In the genomic region with DNA sequence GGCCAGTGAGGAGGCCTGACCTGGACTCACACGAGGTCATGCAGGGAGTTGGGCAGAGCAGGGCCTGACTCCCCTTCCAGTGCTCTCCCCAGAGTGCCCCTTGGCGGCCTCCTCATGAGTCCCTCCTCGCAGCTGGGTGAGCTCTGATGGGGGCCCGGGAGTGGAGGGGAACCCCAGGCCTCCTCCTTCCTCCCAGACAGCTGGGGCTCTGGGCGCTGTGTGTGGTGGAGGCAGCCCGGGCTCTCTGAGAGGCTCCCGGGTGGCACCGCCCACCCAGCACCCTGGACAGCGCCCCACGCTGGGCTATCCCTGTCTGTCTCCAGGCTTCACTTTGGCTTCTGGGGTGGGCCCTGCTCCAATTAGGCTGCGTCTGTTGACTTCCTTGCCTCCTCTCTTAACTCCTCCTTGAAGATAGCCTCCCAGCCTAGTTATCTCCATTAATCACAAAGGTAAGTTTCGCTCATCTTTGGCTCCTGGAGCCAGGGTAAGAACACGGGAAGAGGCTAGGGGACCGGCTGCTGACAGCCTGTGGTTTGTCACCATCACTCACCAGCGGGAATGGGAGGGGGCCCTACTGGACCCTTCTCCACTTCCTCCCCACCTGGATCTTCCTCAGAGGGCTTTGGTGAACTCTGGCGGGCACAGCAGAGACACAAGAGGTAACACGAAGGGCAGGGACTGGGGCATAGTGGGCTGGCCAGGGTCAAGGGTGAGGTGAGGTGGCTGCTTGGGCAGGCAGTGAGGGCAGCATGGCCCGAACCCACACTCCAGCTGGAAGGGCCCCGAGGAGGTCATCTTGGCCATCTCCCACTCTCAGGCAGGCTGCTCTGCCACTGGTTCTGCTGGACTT, we compare ENCODE assay signal across 8 cellular contexts. TPM values are rescaled to one million over a fixed set of nuclear protein-coding genes. Genes with fewer than 3 reads are reported as not detected.
DNase-seq lines count a peak whose midpoint lies in the region; ATAC-seq, FAIRE-seq and TF ChIP-seq lines count a peak whose summit lies in the region.

No MANE protein-coding gene starts in this region.

- no peaks in the 10 kb centered on the region for H3K4me1 ChIP-seq in HepG2 (ENCODE audit: insufficient read depth, low read length)
- no peaks in the 10 kb centered on the region for H3K4me1 ChIP-seq in small intestine (ENCODE audit: control insufficient read depth in 2 of 2, insufficient read depth in 1 of 2, low read depth in 1 of 2, low read length in 1 of 2)

- WGBS in HepG2 (ENCODE audit: low lambda C conversion rate): 35% methylated on average over 7 of the region's 19 CpGs
- 30 to 35% (median 32%) methylated on average over 18 to 19 of the region's 19 CpGs for WGBS in small intestine, 3 donors

- H3K27ac Mint-ChIP-seq in activated naive CD4-positive, alpha-beta T cell treated with anti-CD3 and anti-CD28 coated beads, Interleukin-2, amount 10 ng/mL, durations not matched to agents 7 days and 5 days: no peak overlapping the region

- DNase-seq in CD1c-positive myeloid dendritic cell (ENCODE audit: extremely low spot score) (peak; percentile 40), HK-2 (ENCODE audit: unreplicated experiment) (peak; percentile 20), HepG2 (ENCODE audit: low spot score) (no peak), NCI-H187 (lab: John Stamatoyannopoulos, UW) (no peak), C1 segment of cervical spinal cord (lab: John Stamatoyannopoulos, UW) (no peak), nucleus accumbens (lab: John Stamatoyannopoulos, UW) (no peak), small intestine (no peak)
- peak; percentile 75 for DNase-seq in activated naive CD4-positive, alpha-beta T cell treated with anti-CD3 and anti-CD28 coated beads, Interleukin-2, amount 10 ng/mL, durations not matched to agents 7 days and 5 days

- FAIRE-seq in HepG2 (lab: Jason Lieb, UNC) (no peak), small intestine (lab: Jason Lieb, UNC) (no peak)

- TF ChIP-seq CTCF in HepG2 (CRISPR knock-in tag; IDR thresholded peaks at IDR 0.05): no peak

- no peaks in the 10 kb centered on the region for H3K9me3 ChIP-seq in HepG2 (ENCODE audit: low read length)
- no peaks in the 10 kb centered on the region for H3K9me3 ChIP-seq in small intestine (ENCODE audit: control insufficient read depth, low read depth)

- no peak overlapping the region for H3K9ac ChIP-seq in HepG2 (ENCODE audit: insufficient read depth, low read depth, low read length)

- no peaks in the 10 kb centered on the region for H3K4me1 Mint-ChIP-seq in activated naive CD4-positive, alpha-beta T cell treated with anti-CD3 and anti-CD28 coated beads, Interleukin-2, amount 10 ng/mL, durations not matched to agents 7 days and 5 days

- H4K20me1 ChIP-seq in HepG2 (ENCODE audit: insufficient read depth, low read length): peaks cover 2% of the 10 kb centered on the region; the same call in 1 of the 2 replicates

- H3K79me2 ChIP-seq in HepG2 (ENCODE audit: insufficient read depth, low read length): no peaks in the 10 kb centered on the region

- H3K36me3 ChIP-seq in HepG2 (replicated peaks in 1 of 2; ENCODE audit: control insufficient read depth in 1 of 2, insufficient read depth in 2 of 2, low read length in 2 of 2): no peaks in the 10 kb centered on the region
- no peaks in the 10 kb centered on the region for H3K36me3 ChIP-seq in small intestine (ENCODE audit: control insufficient read depth in 2 of 2, insufficient read depth in 2 of 2, low read length in 2 of 2)

- in situ Hi-C loops in HepG2 (cut with HindIII; ENCODE audit: extremely low pct_ligation_motif_present, low pct_unique_long_range_greater_than_20kb): no loop called here

- H3K9me3 Mint-ChIP-seq in activated naive CD4-positive, alpha-beta T cell treated with anti-CD3 and anti-CD28 coated beads, Interleukin-2, amount 10 ng/mL, durations not matched to agents 7 days and 5 days: no peaks in the 10 kb centered on the region

- peaks cover 16% of the 10 kb centered on the region for H3K27me3 Mint-ChIP-seq in activated naive CD4-positive, alpha-beta T cell treated with anti-CD3 and anti-CD28 coated beads, Interleukin-2, amount 10 ng/mL, durations not matched to agents 7 days and 5 days

- H3K4me3 ChIP-seq in HepG2 (replicated peaks in 1 of 3; ENCODE audit: insufficient read depth in 1 of 3, low read depth in 2 of 3, low read length in 3 of 3) (no peak overlapping the region), small intestine (ENCODE audit: low read depth in 1 of 2, low read length in 2 of 2) (no peak overlapping the region)

- ATAC-seq in HepG2: peak; percentile 68

- CTCF ChIA-PET in activated naive CD4-positive, alpha-beta T cell treated with anti-CD3 and anti-CD28 coated beads, Interleukin-2, amount 10 ng/mL, durations not matched to agents 7 days and 5 days (lab: Charles Lee): interaction anchor here (0.5 kb wide), 1 partner anchor 8 kb away, joined by 3 read pairs; no protein-coding TSS in a partner anchor
- CTCF ChIA-PET in HepG2 (lab: Yijun Ruan, JAX; ENCODE audit: low intra/inter-chr PET ratio, low total read pairs): no interaction called here

- intact Hi-C loops in HepG2 (cut with micrococcal nuclease; ENCODE audit: unreplicated experiment): no loop called here

- H3K27ac ChIP-seq in HepG2 (ENCODE audit: extremely low read length, insufficient read depth, low read length): no peak overlapping the region
- no peak overlapping the region for H3K27ac ChIP-seq in small intestine (ENCODE audit: low read depth in 1 of 2, low read length in 1 of 2)

- TF ChIP-seq RAD21 in HepG2 (CRISPR knock-in tag; IDR thresholded peaks at IDR 0.05): no peak

- TF ChIP-seq EP300 in HepG2 (IDR thresholded peaks at IDR 0.05; ENCODE audit: low read depth in 2 of 2, low read length in 2 of 2): no peak
- TF ChIP-seq EP300 in HepG2 (CRISPR knock-in tag; IDR thresholded peaks at IDR 0.05; ENCODE audit: borderline replicate concordance): no peak

- no peak for TF ChIP-seq POLR2A in HepG2 (IDR thresholded peaks at IDR 0.05; ENCODE audit: insufficient read depth in 1 of 2, low read depth in 2 of 2, low read length in 2 of 2)

- H3K4me2 ChIP-seq in HepG2 (ENCODE audit: low read depth, low read length): no peak overlapping the region

- H2AFZ ChIP-seq in HepG2 (ENCODE audit: low read length): no peak overlapping the region

- POLR2A ChIA-PET in HepG2 (lab: Yijun Ruan, JAX): no interaction called here

- H3K36me3 Mint-ChIP-seq in activated naive CD4-positive, alpha-beta T cell treated with anti-CD3 and anti-CD28 coated beads, Interleukin-2, amount 10 ng/mL, durations not matched to agents 7 days and 5 days: no peaks in the 10 kb centered on the region

- no peak overlapping the region for H3K4me3 Mint-ChIP-seq in activated naive CD4-positive, alpha-beta T cell treated with anti-CD3 and anti-CD28 coated beads, Interleukin-2, amount 10 ng/mL, durations not matched to agents 7 days and 5 days

- H3K27me3 ChIP-seq in HepG2 (ENCODE audit: control insufficient read depth in 1 of 2, insufficient read depth in 2 of 2, low read length in 2 of 2): peaks cover 11 to 39% of the 10 kb centered on the region in 2 experiments; a peak in 4 of 5 replicates
- no peaks in the 10 kb centered on the region for H3K27me3 ChIP-seq in small intestine (ENCODE audit: control insufficient read depth in 2 of 2, insufficient read depth in 2 of 2, low read length in 2 of 2)

- no TSS peak for BruUV-seq in HepG2 (replicated peaks; lab: Mats Ljungman, UMichigan)

TF ChIP-seq in HepG2, 621 proteins besides CTCF, POLR2A, EP300 and RAD21 (continues in another document):
- no peak for TF ChIP-seq KDM2A (CRISPR knock-in tag; IDR thresholded peaks at IDR 0.05; ENCODE audit: borderline replicate concordance, low read depth)

RNA-seq across cellular contexts. Expression of a gene that starts 13.1 kb away (rescaled TPM):
- not detected in 2 replicates for total RNA-seq in HepG2 (2016; rRNA removed; fragmentation: Illumina TruSeq; extraction: Trizol)
- not detected in 2 replicates for total RNA-seq in HepG2 (2016; cell fraction: cytosol; rRNA removed; fragmentation: Illumina TruSeq; extraction: Trizol; ENCODE audit: low read depth)
- total RNA-seq in HepG2 (2016; cell fraction: insoluble cytoplasmic fraction; rRNA removed; fragmentation: Illumina TruSeq; extraction: Trizol): not detected in 2 replicates
- total RNA-seq in HepG2 (2016; cell fraction: membrane; rRNA removed; fragmentation: Illumina TruSeq; extraction: Trizol): not detected in 2 replicates
- total RNA-seq in HepG2 (2016; cell fraction: nucleus; rRNA removed; fragmentation: Illumina TruSeq; extraction: Trizol): 0.09 TPM in 1 of 2 replicates, not detected in the other
- polyA plus RNA-seq in HepG2 (2011; rRNA removed) (0.07 and 0.13 TPM in 2 replicates), small intestine (under 1 TPM in 1 of 3 donors, not detected in 2; 0.12 TPM)
- polyA plus RNA-seq in HepG2 (2011; cell fraction: cytosol; rRNA removed): 0.04 and 0.06 TPM in 2 replicates
- polyA plus RNA-seq in HepG2 (2011; cell fraction: nucleus; rRNA removed): 0.16 and 0.32 TPM in 2 replicates
- 0.07 and 0.13 TPM in 2 replicates for polyA plus RNA-seq in HepG2 (2012)
- not detected in 2 replicates for polyA plus RNA-seq in HepG2 (2016; cell fraction: cytosol; fragmentation: Illumina TruSeq; extraction: Trizol; ENCODE audit: low read depth)
- polyA plus RNA-seq in HepG2 (2016; cell fraction: insoluble cytoplasmic fraction; fragmentation: Illumina TruSeq; extraction: Trizol; ENCODE audit: low read depth): not detected in 2 replicates
- not detected in 2 replicates for polyA plus RNA-seq in HepG2 (2016; cell fraction: membrane; fragmentation: Illumina TruSeq; extraction: Trizol; ENCODE audit: low read depth)
- 0.10 TPM in 1 of 2 replicates, not detected in the other for polyA plus RNA-seq in HepG2 (2016; cell fraction: nucleus; fragmentation: Illumina TruSeq; extraction: Trizol; ENCODE audit: insufficient read depth, low read depth)
- 0.10 TPM in 1 of 2 replicates, not detected in the other for polyA minus RNA-seq in HepG2 (2011; rRNA and poly(A)+ RNA removed; ENCODE audit: low replicate concordance)
- not detected in 2 replicates for polyA minus RNA-seq in HepG2 (2011; cell fraction: cytosol; rRNA and poly(A)+ RNA removed)
- polyA minus RNA-seq in HepG2 (2011; cell fraction: nucleus; rRNA and poly(A)+ RNA removed): 0.12 TPM in 1 of 2 replicates, not detected in the other

Comparison
In these comparisons a context has a peak if more than half of its experiments do, and no peak if none do; other contexts are left out.
1. DNase-seq: peak in CD1c-positive myeloid dendritic cell (single experiment), HK-2 (single experiment) and activated naive CD4-positive, alpha-beta T cell treated with anti-CD3 and anti-CD28 coated beads, Interleukin-2, amount 10 ng/mL, durations not matched to agents 7 days and 5 days (single experiment); none in HepG2 (single experiment), NCI-H187 (0 of 2), C1 segment of cervical spinal cord (0 of 14), nucleus accumbens (0 of 56) and small intestine (single experiment).